In the genomic region with DNA sequence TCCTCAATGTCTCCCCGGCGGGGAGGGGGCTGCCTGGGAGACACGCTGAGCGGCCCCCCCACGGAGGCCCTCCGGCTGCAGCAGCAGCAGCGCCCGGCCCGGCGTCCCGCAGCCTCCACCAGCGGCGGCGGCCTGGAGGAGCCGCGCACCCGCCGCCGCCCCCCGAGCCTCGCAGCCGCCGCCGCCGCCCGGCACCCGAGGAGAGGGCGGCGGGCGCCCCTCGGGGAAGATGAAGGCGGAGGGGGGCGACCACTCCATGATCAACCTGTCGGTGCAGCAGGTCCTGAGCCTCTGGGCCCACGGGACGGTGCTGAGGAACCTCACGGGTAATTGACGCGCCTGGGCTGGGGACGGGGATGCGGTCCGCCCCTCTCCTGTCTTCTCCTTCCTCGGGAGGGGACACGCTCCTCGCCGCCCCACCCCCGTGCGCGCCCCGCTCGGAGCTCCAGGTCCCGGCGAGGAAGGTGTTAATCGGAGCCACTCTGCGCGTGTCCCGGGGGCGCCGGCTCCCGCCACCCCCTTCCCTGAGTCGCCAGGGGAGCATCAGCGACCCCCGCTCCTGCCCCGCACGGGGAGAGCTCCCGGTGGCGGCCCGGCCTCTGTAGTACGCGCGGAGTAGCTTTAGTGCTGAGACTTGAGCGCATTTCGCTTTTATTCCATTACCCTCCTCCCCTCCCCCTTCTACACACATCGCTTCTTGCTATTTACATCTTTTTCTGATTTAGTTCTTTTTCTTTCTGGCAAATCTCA, we compare ENCODE assay signal across 8 cellular contexts. TPM values are rescaled to one million over a fixed set of nuclear protein-coding genes. Genes with fewer than 3 reads are reported as not detected.
A peak's percentile ranks its signal among the peaks of the same experiment; 100 is the strongest.
DNase-seq lines count a peak whose midpoint lies in the region; ATAC-seq, FAIRE-seq and TF ChIP-seq lines count a peak whose summit lies in the region.

No MANE protein-coding gene starts in this region.

- H3K4me1 Mint-ChIP-seq in activated naive CD8-positive, alpha-beta T cell (ENCODE audit: low read depth) = peaks cover 11% of the 10 kb centered on the region

- H2AFZ ChIP-seq in ACC112 (ENCODE audit: low read length, unreplicated experiment) = peak overlapping the region; percentile 59
- peak overlapping the region; percentile 96 for H2AFZ ChIP-seq in OCI-LY7 (ENCODE audit: low read length)
- peak overlapping the region; percentile 46 for H2AFZ ChIP-seq in trophoblast cell (ENCODE audit: insufficient read depth, low read length, poor library complexity)

- H3K4me1 ChIP-seq in ACC112 (ENCODE audit: control insufficient read depth, insufficient read depth, low read length, unreplicated experiment) = no peaks in the 10 kb centered on the region
- H3K4me1 ChIP-seq in OCI-LY7 (ENCODE audit: insufficient read depth, low read length, poor library complexity, severe bottlenecking) = peaks cover 10% of the 10 kb centered on the region
- no peaks in the 10 kb centered on the region for H3K4me1 ChIP-seq in cardiac muscle cell (ENCODE audit: low read depth)
- no peaks in the 10 kb centered on the region for H3K4me1 ChIP-seq in trophoblast cell (ENCODE audit: control insufficient read depth in 1 of 2, insufficient read depth in 2 of 2, low read length in 2 of 2)

- no peak overlapping the region for H3K4ac ChIP-seq in trophoblast cell (ENCODE audit: low read depth, low read length)

- peak overlapping the region; percentile 32 for H3K14ac ChIP-seq in trophoblast cell (ENCODE audit: low read length)

- H3K4me3 Mint-ChIP-seq in activated naive CD8-positive, alpha-beta T cell = peak overlapping the region; percentile 87

- H3K27ac Mint-ChIP-seq in activated naive CD8-positive, alpha-beta T cell = no peak overlapping the region

- H2BK5ac ChIP-seq in trophoblast cell (ENCODE audit: low read depth, low read length, poor library complexity) = no peak overlapping the region

- peaks cover 4% of the 10 kb centered on the region for H3K79me1 ChIP-seq in trophoblast cell (ENCODE audit: low read length)

- TF ChIP-seq CTCF in OCI-LY7 (conservative IDR thresholded peaks at IDR 0.05; ENCODE audit: low read length) (no peak), cardiac muscle cell (IDR thresholded peaks at IDR 0.05; ENCODE audit: low read depth, low read length) (no peak)

- H3K27me3 Mint-ChIP-seq in activated naive CD8-positive, alpha-beta T cell = peaks cover 3% of the 10 kb centered on the region

- H2BK12ac ChIP-seq in trophoblast cell (ENCODE audit: low read length) = no peak overlapping the region

- peak overlapping the region; percentile 68 for H3K4me2 ChIP-seq in OCI-LY7 (ENCODE audit: low read length)
- peak overlapping the region; percentile 89 for H3K4me2 ChIP-seq in trophoblast cell (ENCODE audit: low read length)

- H3K9me3 ChIP-seq in OCI-LY7 (ENCODE audit: low read length) (no peaks in the 10 kb centered on the region), cardiac muscle cell (ENCODE audit: low read depth) (no peaks in the 10 kb centered on the region), trophoblast cell (ENCODE audit: insufficient read depth, low read depth, low read length) (no peaks in the 10 kb centered on the region)

- ATAC-seq in HG03045 (IDR thresholded peaks at IDR 0.05; ENCODE audit: unreplicated experiment) = peak; percentile 26

- no peaks in the 10 kb centered on the region for H3K36me3 Mint-ChIP-seq in activated naive CD8-positive, alpha-beta T cell

- intact Hi-C loops in OCI-LY7 (cut with micrococcal nuclease; ENCODE audit: unreplicated experiment) = loop anchor here (5.0 kb wide), 1 partner anchor 1136 kb away; no protein-coding TSS in a partner anchor

- H3K79me2 ChIP-seq in ACC112 (ENCODE audit: control insufficient read depth, insufficient read depth, low read length, unreplicated experiment) = no peaks in the 10 kb centered on the region
- H3K79me2 ChIP-seq in OCI-LY7 (ENCODE audit: insufficient read depth, low read depth, low read length) = no peaks in the 10 kb centered on the region
- peaks cover 3% of the 10 kb centered on the region for H3K79me2 ChIP-seq in trophoblast cell (ENCODE audit: control insufficient read depth, insufficient read depth, low read length, poor library complexity)

- no peak overlapping the region for H2AK5ac ChIP-seq in trophoblast cell (ENCODE audit: low read length)

- peak overlapping the region; percentile 10 for H3K18ac ChIP-seq in trophoblast cell (ENCODE audit: low read length)

- POLR2A ChIA-PET in OCI-LY7 (lab: Charles Lee) = no interaction called here

- H3K9me3 Mint-ChIP-seq in activated naive CD8-positive, alpha-beta T cell (ENCODE audit: low read depth) = no peaks in the 10 kb centered on the region

- H3K36me3 ChIP-seq in ACC112 (ENCODE audit: insufficient read depth, low read length) (no peaks in the 10 kb centered on the region), OCI-LY7 (ENCODE audit: insufficient read depth, low read length) (no peaks in the 10 kb centered on the region), cardiac muscle cell (no peaks in the 10 kb centered on the region), trophoblast cell (ENCODE audit: control insufficient read depth in 1 of 2, insufficient read depth in 2 of 2, low read length in 2 of 2) (no peaks in the 10 kb centered on the region)

- no peak overlapping the region for H3K23ac ChIP-seq in trophoblast cell (ENCODE audit: low read length)

- peak overlapping the region; percentile 17 for H4K8ac ChIP-seq in trophoblast cell (ENCODE audit: low read depth, low read length)

- peak overlapping the region; percentile 37 for H4K91ac ChIP-seq in trophoblast cell (ENCODE audit: low read depth, low read length)

- no peak for DNase-seq in GM18507 (ENCODE audit: extremely low spot score, insufficient read length, low read depth)
- DNase-seq in OCI-LY7 (ENCODE audit: low spot score) = peak; percentile 30
- peak; percentile 16 to 56 for DNase-seq in cardiac muscle cell (ENCODE audit: low read depth in 1 of 2, low spot score in 1 of 2)
- peak in 1 of 2 donors; percentile 17 for DNase-seq in trophoblast cell
- DNase-seq in NCI-H2107 treated with DMSO at 0.1 percent for 48 hours (lab: John Stamatoyannopoulos, UW; ENCODE audit: unreplicated experiment) = no peak

- no peaks in the 10 kb centered on the region for H3K9me2 ChIP-seq in OCI-LY7 (ENCODE audit: insufficient read depth, low read length)

- H3K27me3 ChIP-seq in ACC112 (ENCODE audit: insufficient read depth, low read length) (peaks cover 38% of the 10 kb centered on the region), cardiac muscle cell (peaks cover 38% of the 10 kb centered on the region), trophoblast cell (ENCODE audit: insufficient read depth, low read length) (no peaks in the 10 kb centered on the region)

- H3K4me3 ChIP-seq in ACC112 (ENCODE audit: low read depth, low read length) = peak overlapping the region; percentile 87
- H3K4me3 ChIP-seq in OCI-LY7 (ENCODE audit: low read depth, low read length, poor library complexity, severe bottlenecking) = peak overlapping the region; percentile 89
- H3K4me3 ChIP-seq in cardiac muscle cell = peak overlapping the region; percentile 84
- H3K4me3 ChIP-seq in trophoblast cell (ENCODE audit: low read depth, low read length) = peak overlapping the region; percentile 92

- FAIRE-seq in GM18507 (lab: Jason Lieb, UNC) = peak; percentile 39

- H2BK120ac ChIP-seq in trophoblast cell (ENCODE audit: insufficient read depth, low read length, poor library complexity) = no peak overlapping the region

- CTCF ChIA-PET in OCI-LY7 (lab: Charles Lee; ENCODE audit: unreplicated experiment) = no interaction called here

- peak overlapping the region; percentile 60 for H3K9ac ChIP-seq in trophoblast cell (ENCODE audit: low read length)

- no TSS peak for BruUV-seq in OCI-LY7 (replicated peaks; lab: Mats Ljungman, UMichigan)

- no peaks in the 10 kb centered on the region for H4K20me1 ChIP-seq in OCI-LY7 (ENCODE audit: insufficient read depth, low read length)

- peak overlapping the region; percentile 48 for H4K12ac ChIP-seq in trophoblast cell (ENCODE audit: low read depth, low read length)

- no peak overlapping the region for H3K27ac ChIP-seq in ACC112 (ENCODE audit: low read depth, low read length)
- no peak overlapping the region for H3K27ac ChIP-seq in OCI-LY7 (ENCODE audit: low read depth, low read length, poor library complexity, severe bottlenecking)
- no peak overlapping the region for H3K27ac ChIP-seq in cardiac muscle cell
- H3K27ac ChIP-seq in trophoblast cell (ENCODE audit: low read depth, low read length) = no peak overlapping the region

- no CpG with 5 or more reads among the region's 74 CpGs for WGBS in trophoblast cell (ENCODE audit: extremely low coverage, insufficient coverage, insufficient read length)

RNA-seq across cellular contexts. Expression of gene TMEM170B, which starts 0.7 kb away (rescaled TPM):
- total RNA-seq in OCI-LY7 (2014; rRNA removed; shearing (Covaris generic)) = 3.4 and 4.1 TPM in 2 replicates
- total RNA-seq in OCI-LY7 (2022) (5.1 and 5.6 TPM in 2 replicates), cardiac muscle cell (2.6 and 3.0 TPM in 2 replicates)
- 2.1 and 3.3 TPM in 2 replicates for polyA plus RNA-seq in cardiac muscle cell
- 3.2 TPM in 2 replicates for polyA plus RNA-seq in trophoblast cell (2013)

Comparison
In these comparisons a context has a peak if more than half of its experiments do, and no peak if none do; other contexts are left out.
1. H2AFZ ChIP-seq: peak in every context shown above with its lines; median percentile 96 in OCI-LY7; 59 in ACC112; 46 in trophoblast cell.
2. DNase-seq: peak in OCI-LY7 (single experiment) and cardiac muscle cell (2 of 2); none in GM18507 (single experiment) and NCI-H2107 treated with DMSO at 0.1 percent for 48 hours (single experiment).
3. Peak in every context shown above with its lines, with median percentiles within 50 percentile points of each other: H3K4me3 ChIP-seq.